ENCODE assay signal across 8 cellular contexts in the genomic region with DNA sequence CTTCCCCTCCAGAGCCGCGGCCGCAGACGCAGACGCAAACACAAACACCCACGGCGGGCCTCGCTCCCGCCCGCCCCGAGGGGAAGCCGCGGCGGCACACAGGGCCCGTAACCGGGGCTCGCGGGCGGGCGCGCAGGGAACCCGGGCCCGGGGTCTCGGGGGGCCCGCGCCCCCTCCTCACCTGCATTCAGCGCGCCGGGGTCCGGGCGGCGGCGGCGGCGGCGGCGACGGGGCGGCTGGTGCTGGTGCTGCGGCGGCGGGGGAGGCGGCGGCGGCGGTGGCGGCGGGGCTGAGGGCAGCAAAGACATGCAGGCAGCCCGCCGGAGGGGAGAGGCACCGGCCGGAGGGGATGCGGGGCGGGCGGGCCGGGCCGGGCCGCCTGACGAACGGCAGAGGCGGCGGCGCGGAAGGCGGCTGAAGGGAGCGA. TPM values are rescaled to one million over a fixed set of nuclear protein-coding genes. Genes with fewer than 3 reads are reported as not detected.
DNase-seq lines count a peak whose midpoint lies in the region; ATAC-seq and TF ChIP-seq lines count a peak whose summit lies in the region.

No MANE protein-coding gene starts in this region.

- CTCF ChIA-PET in Caco-2 (lab: Charles Lee) (interaction anchor here (1.1 to 1.2 kb wide), 2 partner anchors 12 to 43 kb away, joined by 3 to 5 read pairs; a partner anchor contains a TSS), MCF 10A (lab: Yijun Ruan, JAX) (interaction anchor here (2.9 kb wide), 1 partner anchor 43 kb away, joined by 22 read pairs; a partner anchor contains a TSS)

- H3K36me3 Mint-ChIP-seq in Caco-2 (ENCODE audit: insufficient read depth, unreplicated experiment): peaks cover 13% of the 10 kb centered on the region
- H3K36me3 Mint-ChIP-seq in MCF 10A (ENCODE audit: insufficient read depth, unreplicated experiment): no peaks in the 10 kb centered on the region

- POLR2A ChIA-PET in Caco-2 (lab: Charles Lee) (interaction anchor here (1.0 kb wide), 1 partner anchor 43 kb away, joined by 5 read pairs; a partner anchor contains a TSS), MCF 10A (lab: Yijun Ruan, JAX) (interaction anchor here (0.6 to 6.4 kb wide), 27 partner anchors 10 to 1324 kb away, joined by 3 to 332 read pairs (median 4); a partner anchor contains a TSS)

- H3K4me1 Mint-ChIP-seq in Caco-2 (ENCODE audit: low read depth, unreplicated experiment) (no peaks in the 10 kb centered on the region), MCF 10A (ENCODE audit: insufficient read depth, unreplicated experiment) (peaks cover 37% of the 10 kb centered on the region)

- H3K9me3 Mint-ChIP-seq in Caco-2 (ENCODE audit: unreplicated experiment): no peaks in the 10 kb centered on the region
- H3K9me3 Mint-ChIP-seq in MCF 10A (ENCODE audit: unreplicated experiment): no peaks in the 10 kb centered on the region

- peak; percentile 9 for ATAC-seq in GM21526 (IDR thresholded peaks at IDR 0.05; ENCODE audit: low FRiP score, unreplicated experiment)

- intact Hi-C loops in Caco-2 (cut with micrococcal nuclease; ENCODE audit: unreplicated experiment): loop anchor here (5.0 kb wide), 1 partner anchor 138 kb away; no protein-coding TSS in a partner anchor
- intact Hi-C loops in MCF 10A (cut with micrococcal nuclease): loop anchor here (5.0 to 10.0 kb wide), 2 partner anchors 75 to 238 kb away; a partner anchor contains a TSS

- H3K4me1 ChIP-seq in Caco-2: peaks cover 7% of the 10 kb centered on the region

- H3K27ac ChIP-seq in layer of hippocampus (ENCODE audit: low read depth, low read length): peak overlapping the region; percentile 97

- H3K27me3 Mint-ChIP-seq in Caco-2 (ENCODE audit: insufficient read depth, unreplicated experiment) (no peaks in the 10 kb centered on the region), MCF 10A (ENCODE audit: insufficient read depth, unreplicated experiment) (no peaks in the 10 kb centered on the region)

- H3K4me3 ChIP-seq in Caco-2 (ENCODE audit: low read depth, low read length) (peak overlapping the region; percentile 93), LNCaP clone FGC (ENCODE audit: low read depth, low read length) (peak overlapping the region; percentile 93)

- H3K4me3 Mint-ChIP-seq in Caco-2 (ENCODE audit: unreplicated experiment): peak overlapping the region; percentile 96
- peak overlapping the region; percentile 93 for H3K4me3 Mint-ChIP-seq in MCF 10A (ENCODE audit: unreplicated experiment)

- H3K27ac Mint-ChIP-seq in Caco-2 (ENCODE audit: unreplicated experiment): peak overlapping the region; percentile 89
- H3K27ac Mint-ChIP-seq in MCF 10A (ENCODE audit: low read depth, unreplicated experiment): peak overlapping the region; percentile 70

- no peak for TF ChIP-seq CTCF in Caco-2 (IDR thresholded peaks at IDR 0.05; ENCODE audit: insufficient read depth in 1 of 2, low read depth in 1 of 2, low read length in 1 of 2, severe bottlenecking in 1 of 2, unreplicated experiment in 1 of 2)
- TF ChIP-seq CTCF in LNCaP clone FGC (IDR thresholded peaks at IDR 0.05; ENCODE audit: control insufficient read depth, extremely low read depth, insufficient read depth): no peak
- no peak for TF ChIP-seq CTCF in MCF 10A (IDR thresholded peaks at IDR 0.05; ENCODE audit: unreplicated experiment)

- H3K9me3 ChIP-seq in Caco-2: no peaks in the 10 kb centered on the region

- no peaks in the 10 kb centered on the region for H3K36me3 ChIP-seq in Caco-2 (ENCODE audit: control insufficient read depth, insufficient read depth, low read length)

- H3K27me3 ChIP-seq in Caco-2 (replicated peaks; ENCODE audit: control insufficient read depth, insufficient read depth, low read length) (no peaks in the 10 kb centered on the region), layer of hippocampus (ENCODE audit: control insufficient read depth, insufficient read depth, low read length) (no peaks in the 10 kb centered on the region)

- no TSS peak for BruUV-seq in Caco-2 (replicated peaks; lab: Mats Ljungman, UMichigan)
- BruUV-seq in MCF 10A (replicated peaks; lab: Mats Ljungman, UMichigan): no TSS peak

- DNase-seq in Caco-2: peak in 1 of 2 experiments; percentile 45
- no peak for DNase-seq in LNCaP clone FGC (ENCODE audit: low read depth)
- no peak for DNase-seq in MCF 10A (ENCODE audit: unreplicated experiment)
- peak; percentile 42 for DNase-seq in stimulated activated CD8-positive, alpha-beta memory T cell treated with anti-CD3 and anti-CD28 coated beads, Interleukin-4, amount 100 ng/mL, for 48 hours
- DNase-seq in kidney glomerular epithelial cell (lab: John Stamatoyannopoulos, UW): no peak
- DNase-seq in SHP77 treated with DMSO at 0.1 percent for 48 hours (lab: John Stamatoyannopoulos, UW): no peak

RNA-seq across cellular contexts. Expression of a gene that starts 0.3 kb away (rescaled TPM):
- total RNA-seq in Caco-2 (2022) (18.8 and 20.2 TPM in 2 replicates), MCF 10A (2022) (45.8 and 47.3 TPM in 2 replicates)

RNA-seq across cellular contexts. Expression of a gene that starts 43.2 kb away (rescaled TPM):
- total RNA-seq in Caco-2 (2022) (38.4 and 42.0 TPM in 2 replicates), MCF 10A (2022) (36.8 and 53.3 TPM in 2 replicates)
